In genomic region chr19:17859533-17860330, GRCh38 we compare ENCODE assay signal across 1 cellular context.
TF ChIP-seq lines count a peak whose summit lies in the region.

Gene RPL18A (plus strand): TSS chr19:17859910. CDS start chr19:17859957, 47 bp downstream.

TF ChIP-seq in K562, 482 proteins besides CTCF, POLR2A, EP300 and RAD21 (continued from another document and continues in another):
- TF ChIP-seq BDP1 (IDR thresholded peaks at IDR 0.05; ENCODE audit: insufficient read depth, insufficient read length) (no peak), ZBTB5 (IDR thresholded peaks at IDR 0.05) (no peak), SFPQ (IDR thresholded peaks at IDR 0.05; ENCODE audit: low read depth, low read length) (no peak), NR4A1 (CRISPR knock-in tag; IDR thresholded peaks at IDR 0.05) (no peak), NR4A1 (tag; IDR thresholded peaks at IDR 0.05) (no peak), EGR1 (conservative IDR thresholded peaks at IDR 0.05) (no peak), BRF1 (IDR thresholded peaks at IDR 0.05; ENCODE audit: borderline replicate concordance, extremely low read depth, insufficient read length) (no peak), HES1 (IDR thresholded peaks at IDR 0.05; ENCODE audit: low read depth) (no peak), ZNF408 (CRISPR knock-in tag; IDR thresholded peaks at IDR 0.05; ENCODE audit: low read depth) (no peak), MEIS2 (IDR thresholded peaks at IDR 0.05; ENCODE audit: partially characterized antibody) (no peak), ZNF75A (CRISPR knock-in tag; IDR thresholded peaks at IDR 0.05) (no peak), ARID4B (CRISPR knock-in tag; IDR thresholded peaks at IDR 0.05) (peak; percentile 78; the same call in 1 of the 2 replicates), ZNF696 (CRISPR knock-in tag; conservative IDR thresholded peaks at IDR 0.05) (no peak), ILK (tag; IDR thresholded peaks at IDR 0.05; ENCODE audit: borderline replicate concordance, low read depth) (no peak), SMARCB1 (IDR thresholded peaks at IDR 0.05; ENCODE audit: insufficient read length, low read depth) (no peak), L3MBTL2 (IDR thresholded peaks at IDR 0.05) (peak; percentile 62), FOXJ2 (tag; IDR thresholded peaks at IDR 0.05) (peak; percentile 90), ETV5 (CRISPR knock-in tag; IDR thresholded peaks at IDR 0.05; ENCODE audit: low read depth) (peak; percentile 17; the same call in 1 of the 2 replicates), NR0B1 (IDR thresholded peaks at IDR 0.05; ENCODE audit: partially characterized antibody) (no peak), FIP1L1 (IDR thresholded peaks at IDR 0.05; ENCODE audit: low read depth, low read length, poor library complexity, severe bottlenecking) (peak; percentile 91), FOXP4 (CRISPR knock-in tag; IDR thresholded peaks at IDR 0.05; ENCODE audit: borderline replicate concordance) (peak; percentile 42; the same call in 1 of the 2 replicates), GMEB1 (CRISPR knock-in tag; IDR thresholded peaks at IDR 0.05) (peak; percentile 67; the same call in 1 of the 2 replicates), ZBTB11 (CRISPR knock-in tag; IDR thresholded peaks at IDR 0.05) (0 out of 6 replicates have a peak, but pooled peaks of 1 of the 3 experiments have one; percentile 46), SUPT5H (IDR thresholded peaks at IDR 0.05) (peak; percentile 98), ZNF395 (CRISPR knock-in tag; IDR thresholded peaks at IDR 0.05) (peak; percentile 78; the same call in 1 of the 2 replicates), CTCFL (IDR thresholded peaks at IDR 0.05; ENCODE audit: borderline replicate concordance, insufficient read depth, low read depth, low read length, poor library complexity, severe bottlenecking) (peak; percentile 86), ZFPM2 (CRISPR knock-in tag; IDR thresholded peaks at IDR 0.05) (no peak), WHSC1 (IDR thresholded peaks at IDR 0.05; ENCODE audit: low read length) (no peak), HNRNPLL (IDR thresholded peaks at IDR 0.05; ENCODE audit: low read depth, low read length, poor library complexity, severe bottlenecking) (peak; percentile 75), SAFB (IDR thresholded peaks at IDR 0.05; ENCODE audit: borderline replicate concordance, low read depth, low read length) (peak; percentile 41; the same call in 1 of the 2 replicates), RBM14 (IDR thresholded peaks at IDR 0.05; ENCODE audit: borderline replicate concordance, insufficient read depth, low read depth, low read length) (peak; percentile 71; the same call in 1 of the 2 replicates), ZBTB1 (CRISPR knock-in tag; IDR thresholded peaks at IDR 0.05; ENCODE audit: borderline replicate concordance, low read depth) (no peak)
